Comparison of ENCODE assay signal across 1 cellular context in the genomic region with DNA sequence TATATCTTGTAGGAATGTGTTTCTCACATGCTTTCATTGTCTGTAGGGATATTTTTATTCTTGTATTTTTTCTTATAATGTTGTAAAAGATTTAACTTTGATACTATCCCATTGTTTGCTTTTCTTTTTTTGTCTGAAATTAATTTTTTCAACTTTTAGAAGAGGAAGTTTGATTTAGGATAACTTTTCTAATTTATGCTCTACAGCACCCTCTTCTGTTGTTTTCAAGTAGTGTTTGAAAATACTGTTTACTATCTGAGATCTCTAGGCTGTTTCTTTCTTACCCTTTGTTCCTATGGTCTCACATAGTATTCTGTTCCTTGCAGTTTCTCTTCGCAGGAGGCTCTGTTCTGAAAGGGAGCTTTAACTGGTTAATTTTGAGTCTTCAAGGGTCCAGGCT.
TF ChIP-seq lines count a peak whose summit lies in the region.

No MANE protein-coding gene starts in this region.

TF ChIP-seq in HCT116, 20 proteins besides CTCF, POLR2A, EP300 and RAD21:
- TF ChIP-seq, protein P1, sequence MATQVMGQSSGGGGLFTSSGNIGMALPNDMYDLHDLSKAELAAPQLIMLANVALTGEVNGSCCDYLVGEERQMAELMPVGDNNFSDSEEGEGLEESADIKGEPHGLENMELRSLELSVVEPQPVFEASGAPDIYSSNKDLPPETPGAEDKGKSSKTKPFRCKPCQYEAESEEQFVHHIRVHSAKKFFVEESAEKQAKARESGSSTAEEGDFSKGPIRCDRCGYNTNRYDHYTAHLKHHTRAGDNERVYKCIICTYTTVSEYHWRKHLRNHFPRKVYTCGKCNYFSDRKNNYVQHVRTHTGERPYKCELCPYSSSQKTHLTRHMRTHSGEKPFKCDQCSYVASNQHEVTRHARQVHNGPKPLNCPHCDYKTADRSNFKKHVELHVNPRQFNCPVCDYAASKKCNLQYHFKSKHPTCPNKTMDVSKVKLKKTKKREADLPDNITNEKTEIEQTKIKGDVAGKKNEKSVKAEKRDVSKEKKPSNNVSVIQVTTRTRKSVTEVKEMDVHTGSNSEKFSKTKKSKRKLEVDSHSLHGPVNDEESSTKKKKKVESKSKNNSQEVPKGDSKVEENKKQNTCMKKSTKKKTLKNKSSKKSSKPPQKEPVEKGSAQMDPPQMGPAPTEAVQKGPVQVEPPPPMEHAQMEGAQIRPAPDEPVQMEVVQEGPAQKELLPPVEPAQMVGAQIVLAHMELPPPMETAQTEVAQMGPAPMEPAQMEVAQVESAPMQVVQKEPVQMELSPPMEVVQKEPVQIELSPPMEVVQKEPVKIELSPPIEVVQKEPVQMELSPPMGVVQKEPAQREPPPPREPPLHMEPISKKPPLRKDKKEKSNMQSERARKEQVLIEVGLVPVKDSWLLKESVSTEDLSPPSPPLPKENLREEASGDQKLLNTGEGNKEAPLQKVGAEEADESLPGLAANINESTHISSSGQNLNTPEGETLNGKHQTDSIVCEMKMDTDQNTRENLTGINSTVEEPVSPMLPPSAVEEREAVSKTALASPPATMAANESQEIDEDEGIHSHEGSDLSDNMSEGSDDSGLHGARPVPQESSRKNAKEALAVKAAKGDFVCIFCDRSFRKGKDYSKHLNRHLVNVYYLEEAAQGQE (IDR thresholded peaks at IDR 0.05; ENCODE audit: low read depth) = no peak
- no peak for TF ChIP-seq EZH2phosphoT487 (IDR thresholded peaks at IDR 0.05; ENCODE audit: borderline replicate concordance)
- TF ChIP-seq, protein P2, sequence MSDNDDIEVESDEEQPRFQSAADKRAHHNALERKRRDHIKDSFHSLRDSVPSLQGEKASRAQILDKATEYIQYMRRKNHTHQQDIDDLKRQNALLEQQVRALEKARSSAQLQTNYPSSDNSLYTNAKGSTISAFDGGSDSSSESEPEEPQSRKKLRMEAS (IDR thresholded peaks at IDR 0.05) = no peak
- TF ChIP-seq POLR2AphosphoS5 (IDR thresholded peaks at IDR 0.05; ENCODE audit: low read depth, low read length) = no peak
- TF ChIP-seq, protein P3, sequence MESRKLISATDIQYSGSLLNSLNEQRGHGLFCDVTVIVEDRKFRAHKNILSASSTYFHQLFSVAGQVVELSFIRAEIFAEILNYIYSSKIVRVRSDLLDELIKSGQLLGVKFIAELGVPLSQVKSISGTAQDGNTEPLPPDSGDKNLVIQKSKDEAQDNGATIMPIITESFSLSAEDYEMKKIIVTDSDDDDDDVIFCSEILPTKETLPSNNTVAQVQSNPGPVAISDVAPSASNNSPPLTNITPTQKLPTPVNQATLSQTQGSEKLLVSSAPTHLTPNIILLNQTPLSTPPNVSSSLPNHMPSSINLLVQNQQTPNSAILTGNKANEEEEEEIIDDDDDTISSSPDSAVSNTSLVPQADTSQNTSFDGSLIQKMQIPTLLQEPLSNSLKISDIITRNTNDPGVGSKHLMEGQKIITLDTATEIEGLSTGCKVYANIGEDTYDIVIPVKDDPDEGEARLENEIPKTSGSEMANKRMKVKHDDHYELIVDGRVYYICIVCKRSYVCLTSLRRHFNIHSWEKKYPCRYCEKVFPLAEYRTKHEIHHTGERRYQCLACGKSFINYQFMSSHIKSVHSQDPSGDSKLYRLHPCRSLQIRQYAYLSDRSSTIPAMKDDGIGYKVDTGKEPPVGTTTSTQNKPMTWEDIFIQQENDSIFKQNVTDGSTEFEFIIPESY (IDR thresholded peaks at IDR 0.05; ENCODE audit: extremely low read depth, insufficient replicate concordance, low read length) = no peak
